In the genomic region with DNA sequence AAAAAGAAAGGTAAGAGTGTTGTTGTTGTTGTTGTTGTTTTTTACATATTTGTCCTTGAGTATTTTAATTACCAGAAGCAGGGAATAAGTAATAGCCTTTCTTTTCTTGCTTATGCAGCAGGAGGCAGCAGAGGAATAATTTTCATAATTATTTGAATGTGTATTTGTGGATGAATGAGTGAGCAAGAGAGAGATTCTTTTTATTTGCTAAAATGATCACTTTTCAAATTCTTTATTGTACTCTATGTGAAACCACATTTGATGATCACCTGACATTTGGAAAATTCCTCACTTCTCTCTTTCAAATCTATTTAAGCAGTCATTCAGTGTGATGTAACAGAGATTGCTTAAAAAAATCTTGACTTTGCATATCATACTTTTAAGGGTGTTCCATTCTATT, we compare ENCODE assay signal across 20 cellular contexts.
DNase-seq lines count a peak whose midpoint lies in the region; ATAC-seq and TF ChIP-seq lines count a peak whose summit lies in the region.
"Had no signal": no experiment of that assay in that cellular context is flagged by ENCODE, and none has a peak within 500 bp of the region (broad histone marks: within the 10 kb centered on the region; RNA-seq: fewer than 3 reads in every experiment).

No MANE protein-coding gene starts in this region.

- no peak for ATAC-seq in foreskin keratinocyte
- ATAC-seq: activated CD4-positive, CD25-positive, alpha-beta regulatory T cell treated with anti-CD3 and anti-CD28 coated beads, Interleukin-2, amount 50 U/mL, for 24 hours; natural killer cell; stimulated activated naive CD8-positive, alpha-beta T cell treated with anti-CD3 and anti-CD28 coated beads, Interleukin-15, Interleukin-2, amounts not matched to agents 100 U/mL and 50 U/mL, for 24 hours had no signal

- H3K4me3 Mint-ChIP-seq in CD14-positive monocyte = no peak overlapping the region
- H3K4me3 Mint-ChIP-seq: activated naive CD8-positive, alpha-beta T cell; B cell; natural killer cell had no signal

- H3K27me3 Mint-ChIP-seq in CD14-positive monocyte (ENCODE audit: low read depth in 3 of 3) = no peaks in the 10 kb centered on the region
- H3K27me3 Mint-ChIP-seq: activated naive CD8-positive, alpha-beta T cell; B cell had no signal

- peaks cover 10% of the 10 kb centered on the region for H3K4me1 Mint-ChIP-seq in CD14-positive monocyte
- H3K4me1 Mint-ChIP-seq: B cell, natural killer cell had no signal

- peaks cover 4 to 12% of the 10 kb centered on the region in 2 donors for H3K36me3 Mint-ChIP-seq in CD14-positive monocyte

- peak; percentile 31 for DNase-seq in EH (ENCODE audit: low read depth)
- DNase-seq in LHCN-M2 (ENCODE audit: low read depth) = peak; percentile 37
- peak; percentile 23 for DNase-seq in astrocyte of the hippocampus (ENCODE audit: low read depth, low spot score)
- DNase-seq in foreskin keratinocyte = no peak
- DNase-seq in activated T-cell treated with anti-CD3 and anti-CD28 coated beads, Interleukin-2, amount 50 U/mL, for 1 hour = no peak
- DNase-seq in NCI-H1105 treated with DMSO at 0.1 percent for 48 hours (lab: John Stamatoyannopoulos, UW) = no peak
- DNase-seq in NCI-H345 (lab: John Stamatoyannopoulos, UW) = no peak
- no peak for DNase-seq in CD14-positive monocyte (ENCODE audit: low spot score)
- DNase-seq: Calu3; Kasumi-1; natural killer cell; NCI-H1436 treated with DMSO at 0.1 percent for 48 hours; NCI-H2171 treated with DMSO at 0.1 percent for 48 hours; stimulated activated CD4-positive, alpha-beta T cell treated with anti-CD3 and anti-CD28 coated beads, Interleukin-2, amount 100 ng/mL, for 24 hours; stimulated activated naive CD8-positive, alpha-beta T cell treated with anti-CD3 and anti-CD28 coated beads, Interleukin-15, Interleukin-2, amounts not matched to agents 100 U/mL and 50 U/mL, for 24 hours; trophoblast cell had no signal

- no peak overlapping the region for H3K27ac ChIP-seq in foreskin keratinocyte
- H3K27ac ChIP-seq: cardiac muscle cell had no signal

- H3K27me3 ChIP-seq in foreskin keratinocyte = no peaks in the 10 kb centered on the region
- H3K27me3 ChIP-seq: cardiac muscle cell had no signal

- intact Hi-C loops in CD14-positive monocyte (cut with micrococcal nuclease) = no loop called here

- no peak overlapping the region for H3K27ac Mint-ChIP-seq in CD14-positive monocyte
- H3K27ac Mint-ChIP-seq: activated naive CD8-positive, alpha-beta T cell; B cell; natural killer cell had no signal

- peaks cover 9 to 24% (median 16%) of the 10 kb centered on the region in 7 donors for H3K9me3 Mint-ChIP-seq in CD14-positive monocyte

- H3K4me1 ChIP-seq in foreskin keratinocyte = peaks cover 11% of the 10 kb centered on the region

- TF ChIP-seq CTCF in foreskin keratinocyte (conservative IDR thresholded peaks at IDR 0.05) (peak; percentile 14), CD14-positive monocyte (IDR thresholded peaks at IDR 0.05) (no peak)

Comparison
In these comparisons a context has a peak if more than half of its experiments do, and no peak if none do; other contexts are left out.
1. DNase-seq: peak in EH (single experiment), LHCN-M2 (single experiment) and astrocyte of the hippocampus (single experiment); none in foreskin keratinocyte (0 of 2), activated T-cell treated with anti-CD3 and anti-CD28 coated beads, Interleukin-2, amount 50 U/mL, for 1 hour (single experiment), NCI-H1105 treated with DMSO at 0.1 percent for 48 hours (single experiment), NCI-H345 (single experiment) and CD14-positive monocyte (single experiment).